In genomic region chr15:63212050-63212973, GRCh38 we compare ENCODE assay signal across 8 cellular contexts. TPM values are rescaled to one million over a fixed set of nuclear protein-coding genes. Genes with fewer than 3 reads are reported as not detected.
DNase-seq lines count a peak whose midpoint lies in the region; ATAC-seq, FAIRE-seq and TF ChIP-seq lines count a peak whose summit lies in the region.

No MANE protein-coding gene starts in this region.

- FAIRE-seq in pancreas (lab: Jason Lieb, UNC) (no peak), HTR-8/SVneo (lab: Jason Lieb, UNC) (no peak)

- no peak overlapping the region for H3K4me3 ChIP-seq in mammary epithelial cell (replicated peaks in 1 of 3; ENCODE audit: insufficient read depth in 1 of 3, low read depth in 2 of 3, low read length in 3 of 3)
- H3K4me3 ChIP-seq in pancreas = no peak overlapping the region

- dilution Hi-C loops in mammary epithelial cell (cut with HindIII; ENCODE audit: low sequenced_read_pairs) = no loop called here

- H3K4me1 Mint-ChIP-seq in MCF 10A (ENCODE audit: insufficient read depth, unreplicated experiment) = peaks cover 13% of the 10 kb centered on the region
- peaks cover 61% of the 10 kb centered on the region for H3K4me1 Mint-ChIP-seq in dendritic cell treated with granulocyte-macrophage colony-stimulating factor and Interleukin-4, amounts not matched to agents 40 ng/mL and 50 ng/mL, for 4 days (ENCODE audit: low read depth)

- BruUV-seq in MCF 10A (replicated peaks; lab: Mats Ljungman, UMichigan) (no TSS peak), mammary epithelial cell (replicated peaks; lab: Mats Ljungman, UMichigan) (no TSS peak)

- H3K4me3 Mint-ChIP-seq in MCF 10A (ENCODE audit: unreplicated experiment) = no peak overlapping the region
- no peak overlapping the region for H3K4me3 Mint-ChIP-seq in dendritic cell treated with granulocyte-macrophage colony-stimulating factor and Interleukin-4, amounts not matched to agents 40 ng/mL and 50 ng/mL, for 4 days

- H3K27ac Mint-ChIP-seq in MCF 10A (ENCODE audit: low read depth, unreplicated experiment) = no peak overlapping the region
- peak overlapping the region; percentile 79 for H3K27ac Mint-ChIP-seq in dendritic cell treated with granulocyte-macrophage colony-stimulating factor and Interleukin-4, amounts not matched to agents 40 ng/mL and 50 ng/mL, for 4 days

- no peaks in the 10 kb centered on the region for H3K9me3 ChIP-seq in mammary epithelial cell (replicated peaks; ENCODE audit: insufficient read depth, low read length)
- no peaks in the 10 kb centered on the region for H3K9me3 ChIP-seq in pancreas

- POLR2A ChIA-PET in MCF 10A (lab: Yijun Ruan, JAX) = interaction anchor here (1.1 kb wide), 1 partner anchor 14 kb away, joined by 3 read pairs; no protein-coding TSS in a partner anchor

- intact Hi-C loops in MCF 10A (cut with micrococcal nuclease) = no loop called here
- intact Hi-C loops in mammary epithelial cell (cut with micrococcal nuclease) = loop anchor here (2.0 kb wide), 1 partner anchor 22 kb away; no protein-coding TSS in a partner anchor
- intact Hi-C loops in dendritic cell treated with granulocyte-macrophage colony-stimulating factor and Interleukin-4, amounts not matched to agents 40 ng/mL and 50 ng/mL, for 4 days (cut with micrococcal nuclease) = no loop called here
- intact Hi-C loops in pancreas (cut with DNase I) = no loop called here

- TF ChIP-seq CTCF in MCF 10A (IDR thresholded peaks at IDR 0.05; ENCODE audit: unreplicated experiment) (no peak), mammary epithelial cell (conservative IDR thresholded peaks at IDR 0.05 in 1 of 2, IDR thresholded peaks at IDR 0.05 in 1 of 2; ENCODE audit: extremely low read depth in 1 of 2, insufficient read depth in 1 of 2, low read depth in 1 of 2, low read length in 2 of 2) (no peak), pancreas (IDR thresholded peaks at IDR 0.05) (no peak)

- peak; percentile 76 to 83 (median 80) for ATAC-seq in pancreas

- no peaks in the 10 kb centered on the region for H4K20me1 ChIP-seq in mammary epithelial cell (ENCODE audit: insufficient read depth, low read length)

- no peak overlapping the region for H3K27ac ChIP-seq in mammary epithelial cell (ENCODE audit: insufficient read depth, low read depth, low read length)
- H3K27ac ChIP-seq in pancreas = peak overlapping the region in 2 of 4 donors; percentile 58 to 61

- H3K36me3 ChIP-seq in mammary epithelial cell (ENCODE audit: insufficient read depth, low read length) (no peaks in the 10 kb centered on the region), pancreas (no peaks in the 10 kb centered on the region)

- peaks cover 4% of the 10 kb centered on the region for H3K4me1 ChIP-seq in mammary epithelial cell (ENCODE audit: insufficient read depth, low read length)
- peaks cover 0 to 22% (median 15%) of the 10 kb centered on the region in 3 donors for H3K4me1 ChIP-seq in pancreas

- DNase-seq in MCF 10A (ENCODE audit: unreplicated experiment) (peak; percentile 23), mammary epithelial cell (no peak), NCI-H226 (peak; percentile 93), pancreas (no peak), NCI-H2107 treated with DMSO at 0.1 percent for 48 hours (lab: John Stamatoyannopoulos, UW; ENCODE audit: unreplicated experiment) (no peak), DMS79 treated with DMSO at 0.1 percent for 48 hours (lab: John Stamatoyannopoulos, UW) (no peak), HTR-8/SVneo (ENCODE audit: insufficient read length, low spot score) (no peak)

- in situ Hi-C loops in mammary epithelial cell (cut with MboI; ENCODE audit: low sequenced_read_pairs in 2 of 2) = no loop called here

- CTCF ChIA-PET in MCF 10A (lab: Yijun Ruan, JAX) = no interaction called here
- CTCF ChIA-PET in mammary epithelial cell (lab: Charles Lee; ENCODE audit: low non-redundant PET) = no interaction called here

- H3K9ac ChIP-seq in mammary epithelial cell (ENCODE audit: insufficient read depth, low read length) = no peak overlapping the region

- H3K36me3 Mint-ChIP-seq in MCF 10A (ENCODE audit: insufficient read depth, unreplicated experiment) = no peaks in the 10 kb centered on the region
- peaks cover 19% of the 10 kb centered on the region for H3K36me3 Mint-ChIP-seq in dendritic cell treated with granulocyte-macrophage colony-stimulating factor and Interleukin-4, amounts not matched to agents 40 ng/mL and 50 ng/mL, for 4 days (ENCODE audit: low read depth)

- no peaks in the 10 kb centered on the region for H3K9me3 Mint-ChIP-seq in MCF 10A (ENCODE audit: unreplicated experiment)
- no peaks in the 10 kb centered on the region for H3K9me3 Mint-ChIP-seq in dendritic cell treated with granulocyte-macrophage colony-stimulating factor and Interleukin-4, amounts not matched to agents 40 ng/mL and 50 ng/mL, for 4 days

- peaks cover 27% of the 10 kb centered on the region for H3K79me2 ChIP-seq in mammary epithelial cell (ENCODE audit: insufficient read depth, low read length)

- WGBS in mammary epithelial cell (ENCODE audit: low coverage, missing lambda C conversion rate) = 91% methylated on average over 10 of the region's 10 CpGs
- WGBS in pancreas, 2 donors = 49 to 52% methylated on average over 10 of the region's 10 CpGs

- no peaks in the 10 kb centered on the region for H3K27me3 Mint-ChIP-seq in MCF 10A (ENCODE audit: insufficient read depth, unreplicated experiment)
- H3K27me3 Mint-ChIP-seq in dendritic cell treated with granulocyte-macrophage colony-stimulating factor and Interleukin-4, amounts not matched to agents 40 ng/mL and 50 ng/mL, for 4 days = no peaks in the 10 kb centered on the region

- no peak overlapping the region for H3K4me2 ChIP-seq in mammary epithelial cell (ENCODE audit: insufficient read depth, low read depth, low read length)

- no peak overlapping the region for H2AFZ ChIP-seq in mammary epithelial cell (ENCODE audit: low read depth, low read length)

- no peaks in the 10 kb centered on the region for H3K27me3 ChIP-seq in mammary epithelial cell (ENCODE audit: insufficient read depth, low read length)
- H3K27me3 ChIP-seq in pancreas = no peaks in the 10 kb centered on the region

RNA-seq across cellular contexts. Expression of gene RAB8B, which starts 22.9 kb away (rescaled TPM):
- total RNA-seq in MCF 10A (2022) (11.7 and 15.6 TPM in 2 replicates), mammary epithelial cell (10 to 100 TPM; 20.6 to 36.3 TPM), pancreas (10 to 100 TPM in 2 of 6 donors, 1 to 10 TPM in 4; 3.9 to 19.2 (median 6.6) TPM)
- polyA plus RNA-seq in mammary epithelial cell (13.9 TPM), pancreas (1 to 10 TPM; 2.0 to 4.3 TPM)
- 56.8 TPM for polyA minus RNA-seq in mammary epithelial cell

RNA-seq across cellular contexts. Expression of gene RPS27L, which starts 55.0 kb away (rescaled TPM):
- 154 and 172 TPM in 2 replicates for total RNA-seq in MCF 10A (2022)
- 100 to 1,000 TPM in 1 of 2 donors, 10 to 100 TPM in 1; 40.5 to 141 TPM for total RNA-seq in mammary epithelial cell
- polyA plus RNA-seq in mammary epithelial cell = 113 TPM
- 17.6 TPM for polyA minus RNA-seq in mammary epithelial cell
- total RNA-seq in pancreas = 100 to 1,000 TPM in 4 of 6 donors, 10 to 100 TPM in 2; 73.2 to 140 (median 116) TPM
- 100 to 1,000 TPM; 129 to 176 TPM for polyA plus RNA-seq in pancreas

Comparison
In these comparisons a context has a peak if more than half of its experiments do, and no peak if none do; other contexts are left out.
1. DNase-seq: peak in MCF 10A (single experiment) and NCI-H226 (single experiment); none in mammary epithelial cell (single experiment), pancreas (0 of 6), NCI-H2107 treated with DMSO at 0.1 percent for 48 hours (single experiment), DMS79 treated with DMSO at 0.1 percent for 48 hours (single experiment) and HTR-8/SVneo (single experiment).